8 cellular contexts compared by ENCODE assay signal in the genomic region with DNA sequence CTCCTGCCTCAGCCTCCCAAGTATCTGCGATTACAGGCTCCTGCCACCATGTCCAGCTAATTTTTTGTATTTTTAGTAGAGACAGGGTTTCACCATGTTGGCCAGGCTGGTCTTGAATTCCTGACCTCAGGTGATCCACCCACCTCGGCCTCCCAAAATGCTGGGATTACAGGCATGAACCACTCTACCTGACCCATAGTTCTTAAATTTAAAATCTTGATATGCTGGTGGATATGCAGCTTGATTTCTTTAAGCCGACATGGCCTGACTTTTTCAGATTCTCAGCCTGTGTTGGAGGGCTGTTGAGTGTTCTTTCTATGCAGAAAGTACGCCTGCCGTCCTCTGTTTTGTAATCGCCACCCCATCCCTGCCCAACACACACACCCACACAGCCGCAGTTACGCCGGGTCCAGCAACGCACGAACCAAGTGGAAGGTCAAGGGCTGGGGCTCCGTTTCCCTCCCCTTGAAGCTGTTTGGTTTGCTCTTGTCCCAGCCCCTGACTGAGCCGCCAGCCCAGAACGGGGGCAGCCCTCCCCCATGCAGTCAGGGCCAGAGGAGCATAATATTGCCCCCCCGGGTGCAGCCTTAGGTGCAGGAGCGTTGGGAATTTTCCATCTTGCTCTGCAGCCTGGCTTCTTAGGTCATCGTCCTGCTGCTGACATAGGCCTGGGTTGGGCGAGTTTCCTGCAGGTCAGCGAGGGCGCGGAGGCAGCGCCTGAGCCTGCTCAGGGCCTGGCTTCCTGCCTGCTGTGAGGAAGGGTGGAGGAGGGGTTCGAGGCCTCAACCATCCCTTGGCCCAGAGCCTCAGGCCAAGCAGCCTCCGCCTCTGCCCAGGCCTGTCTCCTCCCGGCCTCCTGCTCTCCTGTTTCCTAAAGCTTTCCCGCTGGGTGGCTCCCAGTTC. TPM values are rescaled to one million over a fixed set of nuclear protein-coding genes. Genes with fewer than 3 reads are reported as not detected.
DNase-seq lines count a peak whose midpoint lies in the region; ATAC-seq and TF ChIP-seq lines count a peak whose summit lies in the region.

No MANE protein-coding gene starts in this region.

- peak; percentile 62; the same call in 1 of the 2 replicates for TF ChIP-seq EP300 in Ishikawa (IDR thresholded peaks at IDR 0.05; ENCODE audit: borderline replicate concordance)

- H3K9ac ChIP-seq in iPS-20b (ENCODE audit: low read depth, low read length): peak overlapping the region; percentile 37; the same call in 1 of the 2 replicates

- no peak for TF ChIP-seq CTCF in brain microvascular endothelial cell (IDR thresholded peaks at IDR 0.05; ENCODE audit: low read depth, low read length, missing control alignments)
- peak in 1 of 5 experiments; percentile 7 for TF ChIP-seq CTCF in gastrocnemius medialis (IDR thresholded peaks at IDR 0.05 in 4 of 5, conservative IDR thresholded peaks at IDR 0.05 in 1 of 5)

- H3K27me3 ChIP-seq in brain microvascular endothelial cell (replicated peaks): no peaks in the 10 kb centered on the region
- H3K27me3 ChIP-seq in iPS-20b (ENCODE audit: insufficient read depth, low read length): no peaks in the 10 kb centered on the region
- no peaks in the 10 kb centered on the region for H3K27me3 ChIP-seq in gastrocnemius medialis

- H3K4me3 ChIP-seq in brain microvascular endothelial cell (ENCODE audit: low read depth, low read length) (no peak overlapping the region), iPS-20b (ENCODE audit: low read length) (no peak overlapping the region), gastrocnemius medialis (peak overlapping the region in 2 of 4 donors; percentile 17 to 24)

- TF ChIP-seq RAD21 in Ishikawa (IDR thresholded peaks at IDR 0.05; ENCODE audit: low read depth): no peak

- peak; percentile 67 to 71 for ATAC-seq in gastrocnemius medialis
- no peak for ATAC-seq in GM21528 (IDR thresholded peaks at IDR 0.05; ENCODE audit: low FRiP score, unreplicated experiment)
- no peak for ATAC-seq in activated CD4-positive, CD25-positive, alpha-beta regulatory T cell treated with anti-CD3 and anti-CD28 coated beads, Interleukin-2, amount 50 U/mL, for 24 hours

- DNase-seq in brain microvascular endothelial cell (peak; percentile 47), gastrocnemius medialis (peak; percentile 79 to 91), NCI-H1092 (lab: John Stamatoyannopoulos, UW) (no peak)
- DNase-seq in activated CD4-positive, alpha-beta T cell treated with anti-CD3 and anti-CD28 coated beads, Interleukin-2, amount 50 U/mL, for 4 hours: no peak

- H3K27ac ChIP-seq in brain microvascular endothelial cell (no peak overlapping the region), iPS-20b (ENCODE audit: low read length) (no peak overlapping the region), gastrocnemius medialis (peak overlapping the region; percentile 84 to 94 (median 86))

- intact Hi-C loops in gastrocnemius medialis (cut with DNase I; ENCODE audit: low total_unique reads): loop anchor here (1.0 kb wide), 1 partner anchor 68 kb away; the partner anchor contains the start of gene NFKBIA

- no peaks in the 10 kb centered on the region for H3K36me3 ChIP-seq in brain microvascular endothelial cell (replicated peaks)
- H3K36me3 ChIP-seq in iPS-20b (ENCODE audit: insufficient read depth, low read depth, low read length): no peaks in the 10 kb centered on the region
- H3K36me3 ChIP-seq in gastrocnemius medialis: no peaks in the 10 kb centered on the region

- H3K9me3 ChIP-seq in iPS-20b (ENCODE audit: insufficient read depth, low read depth, low read length): no peaks in the 10 kb centered on the region
- H3K9me3 ChIP-seq in gastrocnemius medialis: no peaks in the 10 kb centered on the region

- in situ Hi-C loops in brain microvascular endothelial cell (cut with HindIII; ENCODE audit: low pct_ligation_motif_present, low sequenced_read_pairs) (no loop called here), gastrocnemius medialis (cut with MboI; ENCODE audit: low sequenced_read_pairs in 4 of 4) (loop anchor here in 2 of 4 donors (5.0 to 10.0 kb wide), 2 partner anchors 66 to 68 kb away; partner anchors contain the start of gene NFKBIA (in 2 of the 2))

- H3K4me1 ChIP-seq in iPS-20b (ENCODE audit: insufficient read depth, low read length): peaks cover 24% of the 10 kb centered on the region
- H3K4me1 ChIP-seq in gastrocnemius medialis: peaks cover 34% of the 10 kb centered on the region in 2 donors

- peak; percentile 32 to 76 for TF ChIP-seq POLR2A in gastrocnemius medialis (IDR thresholded peaks at IDR 0.05)

TF ChIP-seq in Ishikawa, 13 proteins besides CTCF, POLR2A, EP300 and RAD21:
- TF ChIP-seq TCF12 (IDR thresholded peaks at IDR 0.05; ENCODE audit: low read depth): 0 out of 2 replicates have a peak, but pooled peaks have one; percentile 23
- TF ChIP-seq TAF1 (IDR thresholded peaks at IDR 0.05; ENCODE audit: low read depth): no peak
- TF ChIP-seq NFIC (IDR thresholded peaks at IDR 0.05): peak; percentile 67
- TF ChIP-seq, protein P1, sequence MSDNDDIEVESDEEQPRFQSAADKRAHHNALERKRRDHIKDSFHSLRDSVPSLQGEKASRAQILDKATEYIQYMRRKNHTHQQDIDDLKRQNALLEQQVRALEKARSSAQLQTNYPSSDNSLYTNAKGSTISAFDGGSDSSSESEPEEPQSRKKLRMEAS (IDR thresholded peaks at IDR 0.05): peak; percentile 41; the same call in 1 of the 2 replicates

RNA-seq across cellular contexts. Expression of gene PSMA6, which starts 44.2 kb away (rescaled TPM):
- total RNA-seq in gastrocnemius medialis: 100 to 1,000 TPM; 323 to 502 (median 464) TPM

Comparison
In these comparisons a context has a peak if more than half of its experiments do, and no peak if none do; other contexts are left out.
1. DNase-seq: peak in brain microvascular endothelial cell (single experiment) and gastrocnemius medialis (2 of 2); none in NCI-H1092 (single experiment) and activated CD4-positive, alpha-beta T cell treated with anti-CD3 and anti-CD28 coated beads, Interleukin-2, amount 50 U/mL, for 4 hours (0 of 2).
2. H3K27ac ChIP-seq: peak in gastrocnemius medialis (4 of 4); none in brain microvascular endothelial cell (single experiment) and iPS-20b (single experiment).
3. ATAC-seq: peak in gastrocnemius medialis (2 of 2); none in GM21528 (single experiment) and activated CD4-positive, CD25-positive, alpha-beta regulatory T cell treated with anti-CD3 and anti-CD28 coated beads, Interleukin-2, amount 50 U/mL, for 24 hours (0 of 2).